3 cellular contexts compared by ENCODE assay signal in genomic region chr9:97796176-97796575, GRCh38. TPM values are rescaled to one million over a fixed set of nuclear protein-coding genes. Genes with fewer than 3 reads are reported as not detected.
"Had no signal": no experiment of that assay in that cellular context is flagged by ENCODE, and none has a peak within 500 bp of the region (broad histone marks: within the 10 kb centered on the region; RNA-seq: fewer than 3 reads in every experiment).

No MANE protein-coding gene starts in this region.

RNA-seq across cellular contexts. Expression of gene FOXE1, which starts 56.9 kb away (rescaled TPM):
- total RNA-seq: LHCN-M2, M059J, MCF 10A had no signal
